In the genomic region with DNA sequence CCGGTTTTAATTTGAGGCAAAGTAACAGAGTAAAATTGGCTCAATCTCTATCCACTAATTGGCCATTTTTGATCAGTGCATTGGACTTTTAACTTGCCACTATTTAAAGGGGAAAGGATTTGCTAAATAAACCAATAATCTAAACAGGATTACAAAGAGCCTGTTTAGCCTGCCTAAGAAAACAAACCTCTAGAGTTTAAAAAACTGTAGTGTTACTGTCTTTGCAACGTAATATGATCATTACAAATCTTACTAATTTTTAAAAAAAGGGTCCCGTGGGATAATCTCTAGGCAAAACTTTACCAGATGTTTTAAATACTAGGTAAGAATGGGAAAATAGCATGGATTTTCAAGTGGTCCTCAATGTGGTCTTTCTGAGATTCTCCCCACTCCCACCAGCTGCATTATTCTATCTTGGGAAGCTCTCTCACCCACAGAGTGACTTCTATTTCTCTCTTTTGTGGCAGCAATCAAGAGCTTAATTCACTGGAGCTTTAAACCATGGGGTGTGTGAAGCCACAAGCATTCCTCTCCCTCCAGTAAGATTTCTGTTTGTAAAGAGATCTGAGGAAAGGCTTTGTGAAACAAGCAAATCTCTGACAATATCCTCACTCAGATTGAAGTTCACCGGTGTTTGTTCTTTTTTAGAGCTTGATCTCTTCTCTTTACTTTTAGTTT, we compare ENCODE assay signal across 1 cellular context.
TF ChIP-seq lines count a peak whose summit lies in the region.

No MANE protein-coding gene starts in this region.

TF ChIP-seq in GM23338, 12 proteins besides CTCF, POLR2A, EP300 and RAD21 (continued from another document):
- no peak for TF ChIP-seq ZNF462 (CRISPR knock-in tag; IDR thresholded peaks at IDR 0.05)
- no peak for TF ChIP-seq EZH2phosphoT487 (IDR thresholded peaks at IDR 0.05; ENCODE audit: unreplicated experiment)
